1 cellular context compared by ENCODE assay signal in genomic region chr20:50724851-50725721, GRCh38.
TF ChIP-seq lines count a peak whose summit lies in the region.

No MANE protein-coding gene starts in this region.

TF ChIP-seq in GM23338, 12 proteins besides CTCF, POLR2A, EP300 and RAD21 (continued from another document):
- TF ChIP-seq REST (IDR thresholded peaks at IDR 0.05; ENCODE audit: unreplicated experiment) (no peak), ZNF331 (CRISPR knock-in tag; IDR thresholded peaks at IDR 0.05; ENCODE audit: low read depth) (no peak), ZNF114 (CRISPR knock-in tag; IDR thresholded peaks at IDR 0.05) (no peak), STAT1 (IDR thresholded peaks at IDR 0.05; ENCODE audit: unreplicated experiment) (no peak), POLR2AphosphoS5 (IDR thresholded peaks at IDR 0.05; ENCODE audit: low read depth) (no peak), CREB1 (CRISPR knock-in tag; IDR thresholded peaks at IDR 0.05; ENCODE audit: low read depth) (no peak)
